10 cellular contexts compared by ENCODE assay signal in the genomic region with DNA sequence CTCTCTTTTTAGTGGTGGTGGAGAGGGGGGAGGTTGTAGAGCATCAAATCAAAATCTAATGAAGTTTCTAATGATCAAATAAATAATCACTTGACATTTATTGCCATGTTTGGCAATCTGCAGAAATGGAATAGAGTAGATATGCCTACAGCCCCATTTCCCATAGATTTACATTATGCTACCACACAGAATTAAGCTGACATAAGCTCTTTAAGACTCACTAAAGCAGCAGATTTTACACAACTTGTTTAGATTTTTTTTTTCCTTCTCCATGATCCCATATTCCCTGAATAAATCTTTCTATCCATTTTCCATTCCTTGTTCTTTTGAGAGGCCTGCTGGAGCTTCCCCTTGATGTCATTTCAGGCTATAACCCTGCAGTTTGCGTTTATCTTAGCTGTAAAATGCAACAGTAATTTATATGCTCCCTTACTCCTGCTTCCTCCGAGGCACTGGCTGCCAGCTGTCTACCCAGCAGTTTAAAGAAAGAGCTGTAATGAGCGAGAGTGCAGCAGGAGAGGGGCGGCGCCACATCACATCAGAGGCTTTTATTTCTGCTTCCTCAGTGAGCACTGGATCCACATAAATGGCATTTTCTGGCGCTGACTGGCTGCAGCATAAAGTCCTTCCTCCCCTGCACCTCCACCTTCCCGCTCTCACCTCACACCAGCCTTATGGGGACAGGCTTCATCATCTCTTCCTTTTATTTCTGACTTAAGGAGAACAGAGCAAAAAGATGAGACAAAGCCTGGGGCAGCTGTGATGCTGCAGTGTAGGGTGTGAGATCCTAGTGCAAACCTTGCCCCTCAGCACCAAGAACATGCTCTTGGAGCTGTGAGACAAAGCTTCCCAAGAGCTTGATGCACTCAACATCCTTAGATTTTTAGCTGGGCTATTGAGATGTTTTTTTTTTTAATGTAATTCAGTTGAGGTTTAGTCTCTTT.
A peak's percentile ranks its signal among the peaks of the same experiment; 100 is the strongest.
DNase-seq lines count a peak whose midpoint lies in the region; ATAC-seq lines count a peak whose summit lies in the region.
"Had no signal": no experiment of that assay in that cellular context is flagged by ENCODE, and none has a peak within 500 bp of the region (broad histone marks: within the 10 kb centered on the region; RNA-seq: fewer than 3 reads in every experiment).

No MANE protein-coding gene starts in this region.

- no peaks in the 10 kb centered on the region for H3K27me3 ChIP-seq in endocrine pancreas (ENCODE audit: control insufficient read depth, insufficient read depth, low read length)

- H3K9ac ChIP-seq in endocrine pancreas (ENCODE audit: control insufficient read depth, insufficient read depth, low read length) = no peak overlapping the region

- H3K36me3 ChIP-seq in endocrine pancreas (ENCODE audit: control insufficient read depth, insufficient read depth, low read length) = no peaks in the 10 kb centered on the region

- no peaks in the 10 kb centered on the region for H3K9me3 ChIP-seq in endocrine pancreas (ENCODE audit: control insufficient read depth, low read length)

- DNase-seq in EL (peak; percentile 12), NCI-H524 (lab: John Stamatoyannopoulos, UW) (peak; percentile 70 to 80), nucleus accumbens (lab: John Stamatoyannopoulos, UW) (peak in 45 of 56 donors; percentile 5 to 68 (median 32)), NOMO-1 treated with dmso at 0.1 percent for 144 hours (lab: John Stamatoyannopoulos, UW; ENCODE audit: unreplicated experiment) (no peak), activated gamma-delta T cell (lab: John Stamatoyannopoulos, UW) (no peak)
- DNase-seq: SW 1271 had no signal

- peak overlapping the region; percentile 24 for H3K4me3 ChIP-seq in endocrine pancreas (ENCODE audit: control insufficient read depth, insufficient read depth, low read length)

- H3K4me1 ChIP-seq in endocrine pancreas (ENCODE audit: control insufficient read depth, insufficient read depth, low read length) = no peaks in the 10 kb centered on the region

- ATAC-seq in GM19397 (IDR thresholded peaks at IDR 0.05; ENCODE audit: unreplicated experiment) (no peak), HG03354 (IDR thresholded peaks at IDR 0.05; ENCODE audit: poor library complexity, severe bottlenecking, unreplicated experiment) (no peak)
- ATAC-seq: activated T-helper 17 cell treated with anti-CD3 and anti-CD28 coated beads, Interleukin-2, amount 50 U/mL, for 72 hours had no signal

Comparison
In these comparisons a context has a peak if more than half of its experiments do, and no peak if none do; other contexts are left out.
1. DNase-seq: peak in EL (single experiment), NCI-H524 (2 of 2) and nucleus accumbens (45 of 56); none in NOMO-1 treated with dmso at 0.1 percent for 144 hours (single experiment) and activated gamma-delta T cell (single experiment).